8 cellular contexts compared by ENCODE assay signal in genomic region chr2:26033769-26034596, GRCh38. TPM values are rescaled to one million over a fixed set of nuclear protein-coding genes. Genes with fewer than 3 reads are reported as not detected.
DNase-seq lines count a peak whose midpoint lies in the region; ATAC-seq, FAIRE-seq and TF ChIP-seq lines count a peak whose summit lies in the region.

Gene RAB10, plus strand, starts transcription at chr2:26034084. Its CDS starts 525 bp downstream, at chr2:26034609.

- CTCF ChIA-PET in AG04449 (lab: Yijun Ruan, JAX): interaction anchor here (0.7 to 3.0 kb wide), 8 partner anchors 9 to 111 kb away, joined by 3 to 12 read pairs (median 4); no protein-coding TSS in a partner anchor

- no peak for TF ChIP-seq CTCF in AG04449 (IDR thresholded peaks at IDR 0.05; ENCODE audit: insufficient read depth, low read length, missing control alignments)
- no peak for TF ChIP-seq CTCF in WI38 (IDR thresholded peaks at IDR 0.05; ENCODE audit: low read depth, low read length)
- TF ChIP-seq CTCF in bronchial epithelial cell (IDR thresholded peaks at IDR 0.05; ENCODE audit: insufficient read depth, low read length, severe bottlenecking): no peak

- H3K27me3 ChIP-seq in bronchial epithelial cell (ENCODE audit: control insufficient read depth, insufficient read depth, low read length): no peaks in the 10 kb centered on the region

- POLR2A ChIA-PET in AG04449 (lab: Yijun Ruan, JAX): interaction anchor here (0.6 to 1.6 kb wide), 7 partner anchors 9 to 48 kb away, joined by 3 to 5 read pairs (median 3); no protein-coding TSS in a partner anchor

- no peak for FAIRE-seq in bronchial epithelial cell (lab: Jason Lieb, UNC)

- H3K4me3 ChIP-seq in AG04449 (ENCODE audit: low read depth, low read length): peak within 1 kb of the TSS; percentile 75
- H3K4me3 ChIP-seq in WI38 (ENCODE audit: low read depth, low read length): peak within 1 kb of the TSS; percentile 84
- H3K4me3 ChIP-seq in bronchial epithelial cell (ENCODE audit: low read depth, low read length): peak within 1 kb of the TSS; percentile 91

- peaks cover 1% of the 10 kb centered on the region for H3K36me3 ChIP-seq in bronchial epithelial cell (ENCODE audit: control insufficient read depth, insufficient read depth, low read length)

- peak; percentile 88 for DNase-seq in AG04449 (ENCODE audit: low read depth, low spot score)
- peak; percentile 96 for DNase-seq in NCI-H2227 treated with DMSO at 0.1 percent for 48 hours (lab: John Stamatoyannopoulos, UW)
- peak; percentile 96 for DNase-seq in bronchial epithelial cell (ENCODE audit: low read depth)
- peak; percentile 98 for DNase-seq in iPS-NIHi7 (ENCODE audit: extremely low spot score)
- DNase-seq in smooth muscle cell of the brain vasculature (ENCODE audit: low read depth, low spot score): peak; percentile 99

- ATAC-seq in GM18907 (IDR thresholded peaks at IDR 0.05; ENCODE audit: unreplicated experiment): peak; percentile 86
- ATAC-seq in HG03159 (IDR thresholded peaks at IDR 0.05; ENCODE audit: unreplicated experiment): peak; percentile 90

RNA-seq across cellular contexts. Expression of gene RAB10, which starts in this region (rescaled TPM):
- total RNA-seq in bronchial epithelial cell: 308 and 654 TPM in 2 replicates

Comparison
In these comparisons a context has a peak if more than half of its experiments do, and no peak if none do; other contexts are left out.
1. Peak in every context shown above with its lines: DNase-seq, ATAC-seq and H3K4me3 ChIP-seq.